19 cellular contexts compared by ENCODE assay signal in the genomic region with DNA sequence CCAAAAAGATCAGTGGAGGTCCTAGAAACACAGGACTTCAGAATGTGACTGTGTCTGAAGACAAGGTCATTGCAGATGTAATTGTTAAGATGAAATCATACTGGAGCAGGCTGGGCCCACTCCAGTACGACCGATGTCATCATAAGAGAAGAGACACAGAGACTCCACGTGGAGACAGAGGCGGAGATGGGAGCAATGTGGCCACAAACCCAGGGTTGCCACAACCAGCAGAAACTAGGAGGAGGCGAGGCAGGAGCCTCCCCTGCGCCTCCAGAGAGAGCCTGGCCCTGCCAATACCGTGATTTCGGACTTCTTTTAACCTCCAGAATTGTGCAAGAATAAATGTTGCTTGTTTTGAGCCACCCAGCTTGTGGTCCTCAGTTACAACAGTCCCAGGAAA. TPM values are rescaled to one million over a fixed set of nuclear protein-coding genes. Genes with fewer than 3 reads are reported as not detected.
"Had no signal": no experiment of that assay in that cellular context is flagged by ENCODE, and none has a peak within 500 bp of the region (broad histone marks: within the 10 kb centered on the region; RNA-seq: fewer than 3 reads in every experiment).

No MANE protein-coding gene starts in this region.

- H3K4me1 ChIP-seq: left lung, right atrium auricular region had no signal

- H3K4me3 ChIP-seq: left lung, right atrium auricular region, tibial nerve, vagina had no signal

- ATAC-seq: effector memory CD8-positive, alpha-beta T cell; left lung; natural killer cell treated with Interleukin-12 subunit alpha and Interleukin-12 subunit beta and Interleukin-15 and Interleukin-18, amount 100 ng/mL, for 72 hours had no signal

- H3K9me3 ChIP-seq: left lung, right atrium auricular region, tibial nerve, vagina had no signal

- H3K4me3 Mint-ChIP-seq: activated CD4-positive, alpha-beta memory T cell treated with anti-CD3 and anti-CD28 coated beads for 36 hours; activated CD4-positive, alpha-beta T cell treated with anti-CD3 and anti-CD28 coated beads for 36 hours; activated naive CD8-positive, alpha-beta T cell treated with anti-CD3 and anti-CD28 coated beads for 36 hours; effector memory CD8-positive, alpha-beta T cell; mesothelial cell of epicardium; natural killer cell treated with Interleukin-12 subunit alpha and Interleukin-12 subunit beta and Interleukin-15 and Interleukin-18, amount 100 ng/mL, for 72 hours; WTC11 had no signal

- H3K36me3 Mint-ChIP-seq: activated CD4-positive, alpha-beta memory T cell treated with anti-CD3 and anti-CD28 coated beads for 36 hours; activated naive CD8-positive, alpha-beta T cell treated with anti-CD3 and anti-CD28 coated beads for 36 hours; mesothelial cell of epicardium; natural killer cell treated with Interleukin-12 subunit alpha and Interleukin-12 subunit beta and Interleukin-15 and Interleukin-18, amount 100 ng/mL, for 72 hours had no signal

- H3K9me3 Mint-ChIP-seq: activated naive CD8-positive, alpha-beta T cell treated with anti-CD3 and anti-CD28 coated beads for 36 hours; mesothelial cell of epicardium had no signal

- H3K27me3 ChIP-seq: right atrium auricular region, tibial nerve, vagina had no signal

- DNase-seq: activated CD4-positive, alpha-beta memory T cell treated with anti-CD3 and anti-CD28 coated beads for 36 hours; activated naive CD8-positive, alpha-beta T cell treated with anti-CD3 and anti-CD28 coated beads for 36 hours; amniotic stem cell; caudate nucleus; effector memory CD8-positive, alpha-beta T cell; head of caudate nucleus; left lung; stimulated activated CD4-positive, alpha-beta T cell treated with anti-CD3 and anti-CD28 coated beads, Interleukin-2, amount 100 ng/mL, for 24 hours; stimulated activated naive CD4-positive, alpha-beta T cell treated with Interleukin-2 at 50 U/mL for 16 hours had no signal

- H3K36me3 ChIP-seq: left lung, right atrium auricular region, tibial nerve, vagina had no signal

- H3K27me3 Mint-ChIP-seq: activated CD4-positive, alpha-beta memory T cell treated with anti-CD3 and anti-CD28 coated beads for 36 hours had no signal

- H3K27ac ChIP-seq: left lung, right atrium auricular region, tibial nerve had no signal

- H3K27ac Mint-ChIP-seq: activated CD4-positive, alpha-beta memory T cell treated with anti-CD3 and anti-CD28 coated beads for 36 hours; activated CD4-positive, alpha-beta T cell treated with anti-CD3 and anti-CD28 coated beads for 36 hours; activated naive CD8-positive, alpha-beta T cell treated with anti-CD3 and anti-CD28 coated beads for 36 hours; effector memory CD8-positive, alpha-beta T cell; mesothelial cell of epicardium; natural killer cell treated with Interleukin-12 subunit alpha and Interleukin-12 subunit beta and Interleukin-15 and Interleukin-18, amount 100 ng/mL, for 72 hours; progenitor cell of endocrine pancreas; WTC11 had no signal

- H3K4me1 Mint-ChIP-seq: activated naive CD8-positive, alpha-beta T cell treated with anti-CD3 and anti-CD28 coated beads for 36 hours had no signal

RNA-seq across cellular contexts. Expression of a gene that starts 25.7 kb away (rescaled TPM):
- total RNA-seq: activated CD4-positive, alpha-beta memory T cell treated with anti-CD3 and anti-CD28 coated beads for 36 hours; activated CD4-positive, alpha-beta T cell treated with anti-CD3 and anti-CD28 coated beads for 36 hours; activated naive CD8-positive, alpha-beta T cell treated with anti-CD3 and anti-CD28 coated beads for 36 hours; natural killer cell treated with Interleukin-12 subunit alpha and Interleukin-12 subunit beta and Interleukin-15 and Interleukin-18, amount 100 ng/mL, for 72 hours; osteoblast; T-helper 2 cell treated with Interferon-gamma antibody and Interleukin-4, amounts not matched to agents 100 ng/mL and 5 ng/mL, for 36 hours had no signal
